ENCODE assay signal across 1 cellular context in genomic region chr19:58181902-58182576, GRCh38.
TF ChIP-seq lines count a peak whose summit lies in the region.

No MANE protein-coding gene starts in this region.

TF ChIP-seq in HCT116, 20 proteins besides CTCF, POLR2A, EP300 and RAD21 (continued from another document):
- no peak for TF ChIP-seq ATF3 (IDR thresholded peaks at IDR 0.05)
- no peak for TF ChIP-seq CEBPB (IDR thresholded peaks at IDR 0.05; ENCODE audit: low read depth)
